Comparison of ENCODE assay signal across 9 cellular contexts in the genomic region with DNA sequence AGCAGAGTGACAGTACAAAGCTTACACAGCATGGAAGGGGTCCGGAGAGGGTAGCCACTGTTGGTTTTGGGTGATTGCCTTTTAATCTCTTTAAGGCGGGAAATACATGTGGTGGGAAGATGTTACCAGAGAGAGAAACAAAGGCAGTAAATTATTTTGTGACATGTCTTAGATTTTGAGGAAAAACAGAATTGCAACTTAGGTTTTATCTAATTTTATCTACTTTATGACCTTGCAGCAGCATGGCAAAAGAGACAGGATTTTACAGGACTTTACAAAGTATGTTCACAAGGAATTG. TPM values are rescaled to one million over a fixed set of nuclear protein-coding genes. Genes with fewer than 3 reads are reported as not detected.
DNase-seq lines count a peak whose midpoint lies in the region; ATAC-seq and TF ChIP-seq lines count a peak whose summit lies in the region.
"Had no signal": no experiment of that assay in that cellular context is flagged by ENCODE, and none has a peak within 500 bp of the region (broad histone marks: within the 10 kb centered on the region; RNA-seq: fewer than 3 reads in every experiment).

No MANE protein-coding gene starts in this region.

- CTCF ChIA-PET in WTC11 (lab: Charles Lee): interaction anchor here (1.0 to 1.8 kb wide), 5 partner anchors 8 to 59 kb away, joined by 3 to 12 read pairs (median 5); no protein-coding TSS in a partner anchor

- POLR2A ChIA-PET in WTC11 (lab: Charles Lee): interaction anchor here (1.3 kb wide), 1 partner anchor 46 kb away, joined by 4 read pairs; no protein-coding TSS in a partner anchor

- DNase-seq in GM06990 (ENCODE audit: extremely low read depth, insufficient read length) (no peak), WTC11 (ENCODE audit: low spot score) (no peak), fibroblast of the aortic adventitia (ENCODE audit: low read depth) (no peak), retinal pigment epithelial cell (ENCODE audit: low read depth) (no peak), 8988T (no peak), AML-193 (lab: John Stamatoyannopoulos, UW) (no peak), GM10266 (ENCODE audit: extremely low spot score) (no peak), H4 (ENCODE audit: low spot score) (no peak)
- DNase-seq: stimulated activated CD4-positive, alpha-beta T cell treated with anti-CD3 and anti-CD28 coated beads, Interleukin-2, amount 100 ng/mL, for 24 hours had no signal

- H3K9me3 Mint-ChIP-seq in WTC11: no peaks in the 10 kb centered on the region

- no peak for TF ChIP-seq CTCF in GM06990 (IDR thresholded peaks at IDR 0.05; ENCODE audit: insufficient read depth, low read length, poor library complexity, severe bottlenecking)
- no peak for TF ChIP-seq CTCF in WTC11 (IDR thresholded peaks at IDR 0.05)
- TF ChIP-seq CTCF in fibroblast of the aortic adventitia (IDR thresholded peaks at IDR 0.05; ENCODE audit: insufficient read depth, low read length): no peak
- TF ChIP-seq CTCF in retinal pigment epithelial cell (conservative IDR thresholded peaks at IDR 0.05; ENCODE audit: low read depth, low read length): no peak
- no peak for TF ChIP-seq CTCF in GM10266 (IDR thresholded peaks at IDR 0.05; ENCODE audit: control insufficient read depth, insufficient read depth, low read depth, missing control alignments)

- no peaks in the 10 kb centered on the region for H3K36me3 ChIP-seq in GM06990 (ENCODE audit: control insufficient read depth, insufficient read depth, low read length)

- H3K27me3 Mint-ChIP-seq in WTC11 (ENCODE audit: low read depth): no peaks in the 10 kb centered on the region

- no peaks in the 10 kb centered on the region for H3K27me3 ChIP-seq in GM06990 (replicated peaks; ENCODE audit: control insufficient read depth, insufficient read depth, low read length)

- H3K4me3 ChIP-seq in GM06990 (replicated peaks; ENCODE audit: low read depth, low read length) (peak overlapping the region; percentile 55), fibroblast of the aortic adventitia (ENCODE audit: low read depth, low read length) (peak overlapping the region; percentile 86), retinal pigment epithelial cell (ENCODE audit: low read length) (peak overlapping the region; percentile 22)

- H3K4me1 Mint-ChIP-seq in WTC11: peaks cover 69% of the 10 kb centered on the region

- peak overlapping the region; percentile 44 for H3K27ac Mint-ChIP-seq in WTC11

- H3K4me3 Mint-ChIP-seq in WTC11: peak overlapping the region; percentile 72

- ATAC-seq in WTC11: no peak

- H3K36me3 Mint-ChIP-seq in WTC11: peaks cover 6% of the 10 kb centered on the region

TF ChIP-seq in WTC11, 78 proteins besides CTCF, POLR2A, EP300 and RAD21:
- TF ChIP-seq, protein P1, sequence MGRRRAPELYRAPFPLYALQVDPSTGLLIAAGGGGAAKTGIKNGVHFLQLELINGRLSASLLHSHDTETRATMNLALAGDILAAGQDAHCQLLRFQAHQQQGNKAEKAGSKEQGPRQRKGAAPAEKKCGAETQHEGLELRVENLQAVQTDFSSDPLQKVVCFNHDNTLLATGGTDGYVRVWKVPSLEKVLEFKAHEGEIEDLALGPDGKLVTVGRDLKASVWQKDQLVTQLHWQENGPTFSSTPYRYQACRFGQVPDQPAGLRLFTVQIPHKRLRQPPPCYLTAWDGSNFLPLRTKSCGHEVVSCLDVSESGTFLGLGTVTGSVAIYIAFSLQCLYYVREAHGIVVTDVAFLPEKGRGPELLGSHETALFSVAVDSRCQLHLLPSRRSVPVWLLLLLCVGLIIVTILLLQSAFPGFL (CRISPR knock-in tag; IDR thresholded peaks at IDR 0.05; ENCODE audit: borderline replicate concordance): no peak
- TF ChIP-seq, protein P2, sequence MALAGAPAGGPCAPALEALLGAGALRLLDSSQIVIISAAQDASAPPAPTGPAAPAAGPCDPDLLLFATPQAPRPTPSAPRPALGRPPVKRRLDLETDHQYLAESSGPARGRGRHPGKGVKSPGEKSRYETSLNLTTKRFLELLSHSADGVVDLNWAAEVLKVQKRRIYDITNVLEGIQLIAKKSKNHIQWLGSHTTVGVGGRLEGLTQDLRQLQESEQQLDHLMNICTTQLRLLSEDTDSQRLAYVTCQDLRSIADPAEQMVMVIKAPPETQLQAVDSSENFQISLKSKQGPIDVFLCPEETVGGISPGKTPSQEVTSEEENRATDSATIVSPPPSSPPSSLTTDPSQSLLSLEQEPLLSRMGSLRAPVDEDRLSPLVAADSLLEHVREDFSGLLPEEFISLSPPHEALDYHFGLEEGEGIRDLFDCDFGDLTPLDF (CRISPR knock-in tag; IDR thresholded peaks at IDR 0.05): no peak
- no peak for TF ChIP-seq FOXJ3 (CRISPR knock-in tag; IDR thresholded peaks at IDR 0.05; ENCODE audit: borderline replicate concordance)
- TF ChIP-seq TEAD1 (CRISPR knock-in tag; IDR thresholded peaks at IDR 0.05): no peak
- TF ChIP-seq, protein P3, sequence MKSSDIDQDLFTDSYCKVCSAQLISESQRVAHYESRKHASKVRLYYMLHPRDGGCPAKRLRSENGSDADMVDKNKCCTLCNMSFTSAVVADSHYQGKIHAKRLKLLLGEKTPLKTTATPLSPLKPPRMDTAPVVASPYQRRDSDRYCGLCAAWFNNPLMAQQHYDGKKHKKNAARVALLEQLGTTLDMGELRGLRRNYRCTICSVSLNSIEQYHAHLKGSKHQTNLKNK (CRISPR knock-in tag; IDR thresholded peaks at IDR 0.05): no peak
- no peak for TF ChIP-seq ZNF671 (CRISPR knock-in tag; IDR thresholded peaks at IDR 0.05)
- no peak for TF ChIP-seq FOXP1 (CRISPR knock-in tag; IDR thresholded peaks at IDR 0.05; ENCODE audit: borderline replicate concordance)
- no peak for TF ChIP-seq SOX15 (CRISPR knock-in tag; IDR thresholded peaks at IDR 0.05)
- TF ChIP-seq ESRRA (CRISPR knock-in tag; IDR thresholded peaks at IDR 0.05; ENCODE audit: borderline replicate concordance): no peak
- TF ChIP-seq ZNF416 (CRISPR knock-in tag; IDR thresholded peaks at IDR 0.05): no peak
- TF ChIP-seq ETV6 (CRISPR knock-in tag; IDR thresholded peaks at IDR 0.05): no peak
- TF ChIP-seq HMGA2 (CRISPR knock-in tag; IDR thresholded peaks at IDR 0.05): no peak
- TF ChIP-seq KAT7 (CRISPR knock-in tag; IDR thresholded peaks at IDR 0.05; ENCODE audit: borderline replicate concordance): no peak
- no peak for TF ChIP-seq IRF2 (CRISPR knock-in tag; IDR thresholded peaks at IDR 0.05; ENCODE audit: borderline replicate concordance, low read depth)
- TF ChIP-seq MYBL2 (CRISPR knock-in tag; IDR thresholded peaks at IDR 0.05): no peak
- no peak for TF ChIP-seq ZBTB21 (CRISPR knock-in tag; IDR thresholded peaks at IDR 0.05; ENCODE audit: borderline replicate concordance)
- no peak for TF ChIP-seq MXD4 (CRISPR knock-in tag; IDR thresholded peaks at IDR 0.05; ENCODE audit: borderline replicate concordance)

RNA-seq across cellular contexts. Expression of a gene that starts 1.9 kb away (rescaled TPM):
- total RNA-seq in WTC11 (2021) (436 to 616 TPM (median 577 TPM) in 3 replicates), fibroblast of the aortic adventitia (ENCODE audit: low replicate concordance) (50.1 and 88.1 TPM in 2 replicates)
- total RNA-seq in H4 (2014; rRNA removed; shearing (Covaris generic)): 21.9 and 30.7 TPM in 2 replicates

RNA-seq across cellular contexts. Expression of a gene that starts 4.3 kb away (rescaled TPM):
- total RNA-seq in WTC11 (2021) (544 to 679 TPM (median 640 TPM) in 3 replicates), fibroblast of the aortic adventitia (ENCODE audit: low replicate concordance) (20.9 and 24.2 TPM in 2 replicates)
- total RNA-seq in H4 (2014; rRNA removed; shearing (Covaris generic)): 179 TPM in 2 replicates

RNA-seq across cellular contexts. Expression of a gene that starts 10.2 kb away (rescaled TPM):
- not detected in 3 replicates for total RNA-seq in WTC11 (2021)
- total RNA-seq in fibroblast of the aortic adventitia (ENCODE audit: low replicate concordance): not detected in 2 replicates
- not detected in 2 replicates for total RNA-seq in H4 (2014; rRNA removed; shearing (Covaris generic))

RNA-seq across cellular contexts. Expression of a gene that starts 11.2 kb away (rescaled TPM):
- total RNA-seq in WTC11 (2021): 381 to 503 TPM (median 481 TPM) in 3 replicates
- total RNA-seq in fibroblast of the aortic adventitia (ENCODE audit: low replicate concordance): 34.3 and 95.4 TPM in 2 replicates
- total RNA-seq in H4 (2014; rRNA removed; shearing (Covaris generic)): 183 and 240 TPM in 2 replicates

RNA-seq across cellular contexts. Expression of a gene that starts 20.6 kb away (rescaled TPM):
- total RNA-seq in WTC11 (2021) (74.9 to 111 TPM (median 106 TPM) in 3 replicates), fibroblast of the aortic adventitia (ENCODE audit: low replicate concordance) (5.3 and 6.9 TPM in 2 replicates)
- 2.2 and 2.4 TPM in 2 replicates for total RNA-seq in H4 (2014; rRNA removed; shearing (Covaris generic))

Comparison
In these comparisons a context has a peak if more than half of its experiments do, and no peak if none do; other contexts are left out.
1. H3K4me3 ChIP-seq: peak in every context shown above with its lines; median percentile 86 in fibroblast of the aortic adventitia; 55 in GM06990; 22 in retinal pigment epithelial cell.